Comparison of ENCODE assay signal across 1 cellular context in the genomic region with DNA sequence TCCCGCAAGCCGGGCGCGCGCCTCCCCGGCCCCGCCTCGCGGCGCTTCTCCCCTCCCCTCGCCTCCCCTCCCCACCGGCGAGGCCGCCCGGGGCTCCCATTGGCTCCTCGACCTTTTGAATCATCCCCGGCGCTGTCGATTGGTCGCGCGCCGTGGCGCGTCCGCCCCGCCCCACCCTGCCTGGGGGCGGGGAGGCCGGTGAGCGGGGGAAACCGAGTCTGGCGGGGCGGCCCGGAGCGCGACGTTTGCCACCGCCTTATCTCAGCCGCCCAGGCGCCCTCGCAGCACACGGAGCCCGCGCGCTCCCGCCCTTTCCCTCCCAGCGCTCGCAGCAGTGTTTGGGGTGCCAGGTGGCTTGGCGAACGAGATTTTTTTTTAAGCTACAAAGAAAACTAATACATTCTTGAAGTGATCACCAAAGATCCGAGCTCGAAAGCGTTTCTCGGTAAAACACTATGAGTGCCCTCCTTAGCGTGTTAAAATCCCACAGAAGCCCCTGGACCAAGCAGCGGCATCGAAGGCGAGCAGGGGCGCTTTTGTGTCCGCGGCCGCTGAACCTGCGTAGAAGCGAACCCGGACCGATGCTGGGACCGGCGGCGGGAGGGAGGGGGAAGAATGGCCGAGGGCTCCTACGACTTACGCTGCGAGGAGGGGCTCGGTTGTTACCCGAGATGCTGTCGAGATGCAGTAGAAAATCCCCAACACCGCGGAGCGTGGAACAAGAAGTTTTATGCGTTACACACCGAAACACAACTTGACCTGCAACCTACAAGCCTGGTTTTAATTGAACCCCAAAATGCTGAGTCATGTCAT.
TF ChIP-seq lines count a peak whose summit lies in the region.

No MANE protein-coding gene starts in this region.

TF ChIP-seq in HEK293, 187 proteins besides CTCF, POLR2A, EP300 and RAD21 (continued from another document and continues in another):
- TF ChIP-seq ZSCAN4 (tag by site-specific recombination; IDR thresholded peaks at IDR 0.05): 0 out of 2 replicates have a peak, but pooled peaks have one; percentile 22
- peak; percentile 96 for TF ChIP-seq ZNF501 (tag by site-specific recombination; IDR thresholded peaks at IDR 0.05)
- peak; percentile 31 for TF ChIP-seq ZNF623 (tag by site-specific recombination; IDR thresholded peaks at IDR 0.05)
- peak; percentile 80 for TF ChIP-seq ZBTB11 (tag by site-specific recombination; conservative IDR thresholded peaks at IDR 0.05; ENCODE audit: low read depth)
- peak; percentile 92 for TF ChIP-seq MZF1 (tag by site-specific recombination; IDR thresholded peaks at IDR 0.05; ENCODE audit: borderline replicate concordance)
- TF ChIP-seq PATZ1 (tag by site-specific recombination; IDR thresholded peaks at IDR 0.05): peak; percentile 97
- no peak for TF ChIP-seq TCF7L2 (IDR thresholded peaks at IDR 0.05; ENCODE audit: borderline replicate concordance, low read depth, low read length)
- no peak for TF ChIP-seq ZNF223 (tag by site-specific recombination; IDR thresholded peaks at IDR 0.05)
- TF ChIP-seq ZNF26 (tag by site-specific recombination; IDR thresholded peaks at IDR 0.05): no peak
- TF ChIP-seq ZNF837 (tag by site-specific recombination; IDR thresholded peaks at IDR 0.05): no peak
- 0 out of 2 replicates have a peak, but pooled peaks have one; percentile 2 for TF ChIP-seq ZNF580 (tag by site-specific recombination; IDR thresholded peaks at IDR 0.05)
- TF ChIP-seq ZNF610 (tag by site-specific recombination; IDR thresholded peaks at IDR 0.05; ENCODE audit: borderline replicate concordance): peak; percentile 75; the same call in 1 of the 2 replicates
- TF ChIP-seq ZNF184 (tag by site-specific recombination; IDR thresholded peaks at IDR 0.05): peak; percentile 33
- TF ChIP-seq OVOL3 (tag by site-specific recombination; IDR thresholded peaks at IDR 0.05): 0 out of 2 replicates have a peak, but pooled peaks have one; percentile 42
- peak; percentile 96 for TF ChIP-seq ZFP37 (tag by site-specific recombination; IDR thresholded peaks at IDR 0.05)
- 0 out of 2 replicates have a peak, but pooled peaks have one; percentile 7 for TF ChIP-seq ZNF391 (tag by site-specific recombination; IDR thresholded peaks at IDR 0.05; ENCODE audit: borderline replicate concordance, low read depth)
- TF ChIP-seq ZNF843 (tag by site-specific recombination; IDR thresholded peaks at IDR 0.05): peak; percentile 51; the same call in 1 of the 2 replicates
- peak; percentile 100 for TF ChIP-seq ZNF600 (tag by site-specific recombination; IDR thresholded peaks at IDR 0.05)
- TF ChIP-seq ZNF561 (tag by site-specific recombination; IDR thresholded peaks at IDR 0.05; ENCODE audit: borderline replicate concordance): 0 out of 2 replicates have a peak, but pooled peaks have one; percentile 50
- TF ChIP-seq ZNF585B (tag by site-specific recombination; IDR thresholded peaks at IDR 0.05): peak; percentile 12; the same call in 1 of the 2 replicates
- no peak for TF ChIP-seq ZNF792 (tag by site-specific recombination; IDR thresholded peaks at IDR 0.05)
- TF ChIP-seq ZSCAN23 (tag by site-specific recombination; IDR thresholded peaks at IDR 0.05): peak; percentile 32; the same call in 1 of the 2 replicates
- TF ChIP-seq RBAK (tag by site-specific recombination; IDR thresholded peaks at IDR 0.05): no peak
- TF ChIP-seq, protein P1, sequence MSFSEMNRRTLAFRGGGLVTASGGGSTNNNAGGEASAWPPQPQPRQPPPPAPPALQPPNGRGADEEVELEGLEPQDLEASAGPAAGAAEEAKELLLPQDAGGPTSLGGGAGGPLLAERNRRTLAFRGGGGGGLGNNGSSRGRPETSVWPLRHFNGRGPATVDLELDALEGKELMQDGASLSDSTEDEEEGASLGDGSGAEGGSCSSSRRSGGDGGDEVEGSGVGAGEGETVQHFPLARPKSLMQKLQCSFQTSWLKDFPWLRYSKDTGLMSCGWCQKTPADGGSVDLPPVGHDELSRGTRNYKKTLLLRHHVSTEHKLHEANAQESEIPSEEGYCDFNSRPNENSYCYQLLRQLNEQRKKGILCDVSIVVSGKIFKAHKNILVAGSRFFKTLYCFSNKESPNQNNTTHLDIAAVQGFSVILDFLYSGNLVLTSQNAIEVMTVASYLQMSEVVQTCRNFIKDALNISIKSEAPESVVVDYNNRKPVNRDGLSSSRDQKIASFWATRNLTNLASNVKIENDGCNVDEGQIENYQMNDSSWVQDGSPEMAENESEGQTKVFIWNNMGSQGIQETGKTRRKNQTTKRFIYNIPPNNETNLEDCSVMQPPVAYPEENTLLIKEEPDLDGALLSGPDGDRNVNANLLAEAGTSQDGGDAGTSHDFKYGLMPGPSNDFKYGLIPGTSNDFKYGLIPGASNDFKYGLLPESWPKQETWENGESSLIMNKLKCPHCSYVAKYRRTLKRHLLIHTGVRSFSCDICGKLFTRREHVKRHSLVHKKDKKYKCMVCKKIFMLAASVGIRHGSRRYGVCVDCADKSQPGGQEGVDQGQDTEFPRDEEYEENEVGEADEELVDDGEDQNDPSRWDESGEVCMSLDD (tag by site-specific recombination; IDR thresholded peaks at IDR 0.05): peak; percentile 92
- peak; percentile 99 for TF ChIP-seq ZBTB17 (tag by site-specific recombination; IDR thresholded peaks at IDR 0.05)
- TF ChIP-seq ZNF175 (tag by site-specific recombination; IDR thresholded peaks at IDR 0.05): no peak
- TF ChIP-seq ZNF677 (tag by site-specific recombination; IDR thresholded peaks at IDR 0.05): no peak
- peak; percentile 41; the same call in 1 of the 2 replicates for TF ChIP-seq WT1 (tag by site-specific recombination; IDR thresholded peaks at IDR 0.05)
- TF ChIP-seq, protein P2, sequence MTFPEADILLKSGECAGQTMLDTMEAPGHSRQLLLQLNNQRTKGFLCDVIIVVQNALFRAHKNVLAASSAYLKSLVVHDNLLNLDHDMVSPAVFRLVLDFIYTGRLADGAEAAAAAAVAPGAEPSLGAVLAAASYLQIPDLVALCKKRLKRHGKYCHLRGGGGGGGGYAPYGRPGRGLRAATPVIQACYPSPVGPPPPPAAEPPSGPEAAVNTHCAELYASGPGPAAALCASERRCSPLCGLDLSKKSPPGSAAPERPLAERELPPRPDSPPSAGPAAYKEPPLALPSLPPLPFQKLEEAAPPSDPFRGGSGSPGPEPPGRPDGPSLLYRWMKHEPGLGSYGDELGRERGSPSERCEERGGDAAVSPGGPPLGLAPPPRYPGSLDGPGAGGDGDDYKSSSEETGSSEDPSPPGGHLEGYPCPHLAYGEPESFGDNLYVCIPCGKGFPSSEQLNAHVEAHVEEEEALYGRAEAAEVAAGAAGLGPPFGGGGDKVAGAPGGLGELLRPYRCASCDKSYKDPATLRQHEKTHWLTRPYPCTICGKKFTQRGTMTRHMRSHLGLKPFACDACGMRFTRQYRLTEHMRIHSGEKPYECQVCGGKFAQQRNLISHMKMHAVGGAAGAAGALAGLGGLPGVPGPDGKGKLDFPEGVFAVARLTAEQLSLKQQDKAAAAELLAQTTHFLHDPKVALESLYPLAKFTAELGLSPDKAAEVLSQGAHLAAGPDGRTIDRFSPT (tag by site-specific recombination; IDR thresholded peaks at IDR 0.05): peak; percentile 52; the same call in 1 of the 2 replicates
- TF ChIP-seq ZNF449 (tag by site-specific recombination; IDR thresholded peaks at IDR 0.05): 0 out of 2 replicates have a peak, but pooled peaks have one; percentile 29
- TF ChIP-seq ZXDB (tag by site-specific recombination; IDR thresholded peaks at IDR 0.05): peak; percentile 98
- 0 out of 2 replicates have a peak, but pooled peaks have one; percentile 58 for TF ChIP-seq ZNF280D (tag by site-specific recombination; IDR thresholded peaks at IDR 0.05)
- no peak for TF ChIP-seq MYNN (tag by site-specific recombination; IDR thresholded peaks at IDR 0.05; ENCODE audit: borderline replicate concordance)
- 0 out of 2 replicates have a peak, but pooled peaks have one; percentile 14 for TF ChIP-seq YY2 (tag by site-specific recombination; IDR thresholded peaks at IDR 0.05)
- TF ChIP-seq SP3 (tag by site-specific recombination; IDR thresholded peaks at IDR 0.05): peak; percentile 97
- peak; percentile 76 for TF ChIP-seq KLF16 (tag by site-specific recombination; IDR thresholded peaks at IDR 0.05)
